1 cellular context compared by ENCODE assay signal in genomic region chr1:219907772-219908070, GRCh38.
TF ChIP-seq lines count a peak whose summit lies in the region.

No MANE protein-coding gene starts in this region.

TF ChIP-seq in K562, 482 proteins besides CTCF, POLR2A, EP300 and RAD21 (continued from another document and continues in another):
- TF ChIP-seq YY1 (IDR thresholded peaks at IDR 0.05; ENCODE audit: borderline replicate concordance in 1 of 3, control insufficient read depth in 1 of 3, extremely low read depth in 1 of 3, insufficient read depth in 3 of 3, insufficient read length in 1 of 3, insufficient replicate concordance in 2 of 3, low read depth in 1 of 3, low read length in 2 of 3) (no peak), TAF1 (IDR thresholded peaks at IDR 0.05; ENCODE audit: control insufficient read depth, extremely low read depth, insufficient read depth, low read length, severe bottlenecking) (no peak), ZBTB7A (IDR thresholded peaks at IDR 0.05; ENCODE audit: borderline replicate concordance, control insufficient read depth, low read depth, low read length) (0 out of 2 replicates have a peak, but pooled peaks have one; percentile 51), MED1 (CRISPR knock-in tag; IDR thresholded peaks at IDR 0.05; ENCODE audit: borderline replicate concordance) (no peak), ZNF561 (CRISPR knock-in tag; conservative IDR thresholded peaks at IDR 0.05) (no peak), SIN3B (IDR thresholded peaks at IDR 0.05; ENCODE audit: low read depth) (no peak), CTCFL (IDR thresholded peaks at IDR 0.05; ENCODE audit: borderline replicate concordance, insufficient read depth, low read depth, low read length, poor library complexity, severe bottlenecking) (no peak), ZNF512 (tag; IDR thresholded peaks at IDR 0.05) (no peak), SAP30 (IDR thresholded peaks at IDR 0.05; ENCODE audit: borderline replicate concordance, insufficient read depth, low read depth, low read length, poor library complexity, severe bottlenecking) (no peak), ZMIZ1 (IDR thresholded peaks at IDR 0.05; ENCODE audit: low read depth in 2 of 2, low read length in 2 of 2) (no peak), SPI1 (IDR thresholded peaks at IDR 0.05; ENCODE audit: borderline replicate concordance, low read depth, low read length) (peak; percentile 54; the same call in 1 of the 2 replicates), MECOM (CRISPR knock-in tag; IDR thresholded peaks at IDR 0.05) (no peak; the same call in 1 of the 2 replicates), ZNF717 (CRISPR knock-in tag; IDR thresholded peaks at IDR 0.05) (no peak), PHF21A (IDR thresholded peaks at IDR 0.05; ENCODE audit: borderline replicate concordance, low read depth) (no peak), ILK (tag; IDR thresholded peaks at IDR 0.05; ENCODE audit: borderline replicate concordance, low read depth) (no peak), MTF1 (CRISPR knock-in tag; IDR thresholded peaks at IDR 0.05; ENCODE audit: borderline replicate concordance) (no peak), ELF2 (CRISPR knock-in tag; IDR thresholded peaks at IDR 0.05) (no peak), THAP7 (CRISPR knock-in tag; IDR thresholded peaks at IDR 0.05) (no peak), NFE2L1 (tag; IDR thresholded peaks at IDR 0.05; ENCODE audit: borderline replicate concordance, low read depth) (no peak), SAFB2 (IDR thresholded peaks at IDR 0.05; ENCODE audit: borderline replicate concordance, low read depth, low read length, severe bottlenecking) (no peak), CBX8 (IDR thresholded peaks at IDR 0.05; ENCODE audit: borderline replicate concordance, extremely low read depth, low read depth, low read length, poor library complexity, severe bottlenecking) (no peak), RUNX1 (IDR thresholded peaks at IDR 0.05; ENCODE audit: low read depth) (no peak), RAD51 (IDR thresholded peaks at IDR 0.05; ENCODE audit: borderline replicate concordance, low read depth) (no peak), RBM22 (IDR thresholded peaks at IDR 0.05; ENCODE audit: low read depth, low read length, poor library complexity, severe bottlenecking) (no peak), THRA (IDR thresholded peaks at IDR 0.05) (no peak), ZNF384 (IDR thresholded peaks at IDR 0.05; ENCODE audit: low read depth, low read length) (no peak), HES1 (IDR thresholded peaks at IDR 0.05; ENCODE audit: low read depth) (no peak), SMARCA5 (IDR thresholded peaks at IDR 0.05) (no peak), ZBTB26 (CRISPR knock-in tag; IDR thresholded peaks at IDR 0.05) (0 out of 2 replicates have a peak, but pooled peaks have one; percentile 9), ADNP (tag; IDR thresholded peaks at IDR 0.05) (no peak), GTF2E2 (tag; IDR thresholded peaks at IDR 0.05) (no peak), ZKSCAN3 (CRISPR knock-in tag; IDR thresholded peaks at IDR 0.05) (no peak), ZKSCAN8 (CRISPR knock-in tag; IDR thresholded peaks at IDR 0.05) (no peak; the same call in 1 of the 2 replicates), NFXL1 (CRISPR knock-in tag; IDR thresholded peaks at IDR 0.05) (no peak), ZNF146 (CRISPR knock-in tag; IDR thresholded peaks at IDR 0.05; ENCODE audit: unreplicated experiment) (no peak), HMG20A (CRISPR knock-in tag; conservative IDR thresholded peaks at IDR 0.05) (no peak), ZFP1 (CRISPR knock-in tag; IDR thresholded peaks at IDR 0.05) (no peak), IRF1 (CRISPR knock-in tag; IDR thresholded peaks at IDR 0.05; ENCODE audit: borderline replicate concordance) (no peak), CSDE1 (IDR thresholded peaks at IDR 0.05) (no peak), PCBP1 (IDR thresholded peaks at IDR 0.05; ENCODE audit: low read depth, low read length, poor library complexity, severe bottlenecking) (no peak), ELK3 (CRISPR knock-in tag; IDR thresholded peaks at IDR 0.05) (no peak), GABPB1 (CRISPR knock-in tag; IDR thresholded peaks at IDR 0.05) (no peak; the same call in 1 of the 2 replicates), STAT5B (CRISPR knock-in tag; IDR thresholded peaks at IDR 0.05) (no peak), MCM3 (IDR thresholded peaks at IDR 0.05) (no peak), TEAD4 (IDR thresholded peaks at IDR 0.05; ENCODE audit: low read length) (no peak), TEAD4 (CRISPR knock-in tag; IDR thresholded peaks at IDR 0.05; ENCODE audit: borderline replicate concordance) (no peak), ZNF316 (IDR thresholded peaks at IDR 0.05) (peak; percentile 8; the same call in 1 of the 2 replicates), ZNF41 (CRISPR knock-in tag; conservative IDR thresholded peaks at IDR 0.05) (no peak), KAT8 (IDR thresholded peaks at IDR 0.05; ENCODE audit: low read depth) (no peak), PHTF2 (CRISPR knock-in tag; IDR thresholded peaks at IDR 0.05) (no peak), NCOA6 (IDR thresholded peaks at IDR 0.05) (no peak), BCOR (IDR thresholded peaks at IDR 0.05) (no peak), ZNF57 (CRISPR knock-in tag; IDR thresholded peaks at IDR 0.05) (no peak), NR2C2 (CRISPR knock-in tag; IDR thresholded peaks at IDR 0.05) (no peak), NR2C2 (tag; IDR thresholded peaks at IDR 0.05) (no peak), ZBTB1 (CRISPR knock-in tag; IDR thresholded peaks at IDR 0.05; ENCODE audit: borderline replicate concordance, low read depth) (no peak), ZNF431 (CRISPR knock-in tag; IDR thresholded peaks at IDR 0.05) (no peak), ZNF324 (CRISPR knock-in tag; IDR thresholded peaks at IDR 0.05) (no peak), RBM15 (IDR thresholded peaks at IDR 0.05; ENCODE audit: insufficient read depth, low read length) (no peak), ZNF444 (CRISPR knock-in tag; IDR thresholded peaks at IDR 0.05) (no peak), NCOA4 (IDR thresholded peaks at IDR 0.05; ENCODE audit: partially characterized antibody) (no peak), HIVEP1 (CRISPR knock-in tag; IDR thresholded peaks at IDR 0.05) (no peak), ZNF263 (CRISPR knock-in tag; IDR thresholded peaks at IDR 0.05; ENCODE audit: borderline replicate concordance) (peak; percentile 14; the same call in 1 of the 2 replicates), NCOR1 (IDR thresholded peaks at IDR 0.05) (no peak)
